9 cellular contexts compared by ENCODE assay signal in genomic region chr14:54568821-54569591, GRCh38. TPM values are rescaled to one million over a fixed set of nuclear protein-coding genes. Genes with fewer than 3 reads are reported as not detected.
DNase-seq lines count a peak whose midpoint lies in the region; ATAC-seq, FAIRE-seq and TF ChIP-seq lines count a peak whose summit lies in the region.
"Had no signal": no experiment of that assay in that cellular context is flagged by ENCODE, and none has a peak within 500 bp of the region (broad histone marks: within the 10 kb centered on the region; RNA-seq: fewer than 3 reads in every experiment).

No MANE protein-coding gene starts in this region.

- H3K36me3 Mint-ChIP-seq in astrocyte (ENCODE audit: low read depth, unreplicated experiment) = peaks cover 35% of the 10 kb centered on the region
- H3K36me3 Mint-ChIP-seq in activated CD4-positive, alpha-beta T cell treated with anti-CD3 and anti-CD28 coated beads for 36 hours (ENCODE audit: low read depth) = peaks cover 13% of the 10 kb centered on the region

- H2AFZ ChIP-seq in astrocyte (ENCODE audit: low read depth, low read length) = no peak overlapping the region

- H3K4me1 ChIP-seq in HAP-1 (peaks cover 13% of the 10 kb centered on the region), astrocyte (ENCODE audit: insufficient read depth, low read length) (peaks cover 36% of the 10 kb centered on the region), iPS-15b (ENCODE audit: control insufficient read depth, insufficient read depth, low read length) (no peaks in the 10 kb centered on the region), skeletal muscle tissue (ENCODE audit: control insufficient read depth in 3 of 3, insufficient read depth in 3 of 3, low read length in 3 of 3) (peaks cover 34 to 43% (median 40%) of the 10 kb centered on the region in 3 donors)

- H3K4me3 ChIP-seq in HAP-1 = peak overlapping the region; percentile 69
- H3K4me3 ChIP-seq in astrocyte (ENCODE audit: insufficient read depth, low read depth, low read length) = peak overlapping the region; percentile 54
- peak overlapping the region; percentile 45 for H3K4me3 ChIP-seq in iPS-15b (ENCODE audit: low read depth, low read length)
- peak overlapping the region; percentile 50 to 65 (median 64) for H3K4me3 ChIP-seq in skeletal muscle tissue (ENCODE audit: low read length in 3 of 3)

- DNase-seq in HAP-1 (ENCODE audit: low spot score in 2 of 2) = peak; percentile 15 to 32
- DNase-seq in astrocyte (ENCODE audit: low read depth) = peak; percentile 33
- DNase-seq in activated CD4-positive, alpha-beta T cell treated with anti-CD3 and anti-CD28 coated beads for 1 hour = no peak
- DNase-seq in activated CD4-positive, alpha-beta T cell treated with anti-CD3 and anti-CD28 coated beads for 36 hours = no peak
- DNase-seq: RPMI8226 had no signal

- peaks cover 69% of the 10 kb centered on the region for H3K79me2 ChIP-seq in astrocyte (ENCODE audit: insufficient read depth, low read length)

- H3K27ac ChIP-seq in astrocyte (ENCODE audit: low read depth, low read length) (peak overlapping the region; percentile 44), skeletal muscle tissue (ENCODE audit: low read depth, low read length) (peak overlapping the region; percentile 67)

- H3K27me3 Mint-ChIP-seq in astrocyte (ENCODE audit: low read depth, unreplicated experiment) = no peaks in the 10 kb centered on the region
- H3K27me3 Mint-ChIP-seq in activated CD4-positive, alpha-beta T cell treated with anti-CD3 and anti-CD28 coated beads for 36 hours = peaks cover 21% of the 10 kb centered on the region

- intact Hi-C loops in activated CD4-positive, alpha-beta T cell treated with anti-CD3 and anti-CD28 coated beads for 36 hours (cut with DNase I, micrococcal nuclease) = loop anchor here (5.0 to 10.0 kb wide), 4 partner anchors 58 to 486 kb away; partner anchors contain the start of genes CNIH1 (in 1 of the 2) and MAPK1IP1L (in 1 of the 2)

- H3K27ac Mint-ChIP-seq in astrocyte (ENCODE audit: unreplicated experiment) = peak overlapping the region; percentile 76
- H3K27ac Mint-ChIP-seq in activated CD4-positive, alpha-beta T cell treated with anti-CD3 and anti-CD28 coated beads for 36 hours = no peak overlapping the region

- in situ Hi-C loops in HAP-1 (cut with MboI; ENCODE audit: low sequenced_read_pairs) = loop anchor here (10.0 kb wide), 1 partner anchor 206 kb away; no protein-coding TSS in a partner anchor

- FAIRE-seq in astrocyte (lab: Jason Lieb, UNC) = no peak

- H3K9me3 ChIP-seq in HAP-1 (no peaks in the 10 kb centered on the region), astrocyte (ENCODE audit: insufficient read depth, low read depth, low read length) (no peaks in the 10 kb centered on the region), iPS-15b (ENCODE audit: control insufficient read depth, insufficient read depth, low read length) (no peaks in the 10 kb centered on the region), skeletal muscle tissue (ENCODE audit: control insufficient read depth in 3 of 3, low read length in 3 of 3) (peaks cover 0 to 3% (median 0%) of the 10 kb centered on the region in 3 donors)

- no peak for TF ChIP-seq CTCF in astrocyte (IDR thresholded peaks at IDR 0.05; ENCODE audit: insufficient read depth, low read depth, low read length)

- no peak for ATAC-seq in activated CD4-positive, alpha-beta T cell treated with anti-CD3 and anti-CD28 coated beads for 36 hours
- ATAC-seq in GM19467 (IDR thresholded peaks at IDR 0.05; ENCODE audit: unreplicated experiment) = no peak
- ATAC-seq in GM21717 (IDR thresholded peaks at IDR 0.05; ENCODE audit: unreplicated experiment) = no peak

- peaks cover 26% of the 10 kb centered on the region for H3K36me3 ChIP-seq in HAP-1 (replicated peaks)
- peaks cover 14% of the 10 kb centered on the region for H3K36me3 ChIP-seq in astrocyte (ENCODE audit: insufficient read depth, low read length)
- no peaks in the 10 kb centered on the region for H3K36me3 ChIP-seq in iPS-15b (ENCODE audit: control insufficient read depth, insufficient read depth, low read length)
- peaks cover 0 to 7% (median 3%) of the 10 kb centered on the region in 3 donors for H3K36me3 ChIP-seq in skeletal muscle tissue (ENCODE audit: control insufficient read depth in 3 of 3, insufficient read depth in 3 of 3, low read length in 3 of 3)

- peaks cover 34% of the 10 kb centered on the region for H4K20me1 ChIP-seq in astrocyte (ENCODE audit: insufficient read depth, low read length)

- H3K4me3 Mint-ChIP-seq in astrocyte (ENCODE audit: unreplicated experiment) = peak overlapping the region; percentile 99
- no peak overlapping the region for H3K4me3 Mint-ChIP-seq in activated CD4-positive, alpha-beta T cell treated with anti-CD3 and anti-CD28 coated beads for 36 hours

- no peaks in the 10 kb centered on the region for H3K27me3 ChIP-seq in HAP-1 (ENCODE audit: low read depth)
- H3K27me3 ChIP-seq in astrocyte (ENCODE audit: insufficient read depth, low read length) = no peaks in the 10 kb centered on the region
- peaks cover 15% of the 10 kb centered on the region for H3K27me3 ChIP-seq in iPS-15b (ENCODE audit: control insufficient read depth, insufficient read depth, low read length)
- H3K27me3 ChIP-seq in skeletal muscle tissue (ENCODE audit: control insufficient read depth in 3 of 3, insufficient read depth in 3 of 3, low read length in 3 of 3) = no peaks in the 10 kb centered on the region

- POLR2A ChIA-PET in activated CD4-positive, alpha-beta T cell treated with anti-CD3 and anti-CD28 coated beads for 36 hours (lab: Charles Lee) = no interaction called here

- H3K9me3 Mint-ChIP-seq in astrocyte (ENCODE audit: unreplicated experiment) = peaks cover 2% of the 10 kb centered on the region
- peaks cover 10% of the 10 kb centered on the region for H3K9me3 Mint-ChIP-seq in activated CD4-positive, alpha-beta T cell treated with anti-CD3 and anti-CD28 coated beads for 36 hours (ENCODE audit: low read depth)

- H3K4me2 ChIP-seq in astrocyte (ENCODE audit: low read length) = peak overlapping the region; percentile 87

- H3K9ac ChIP-seq in astrocyte (ENCODE audit: low read length) (peak overlapping the region; percentile 96), iPS-15b (ENCODE audit: low read depth, low read length) (no peak overlapping the region), skeletal muscle tissue (ENCODE audit: low read depth in 1 of 3, low read length in 3 of 3) (peak overlapping the region; percentile 54 to 76 (median 58))

- H3K4me1 Mint-ChIP-seq in astrocyte (ENCODE audit: low read depth, unreplicated experiment) = peaks cover 21% of the 10 kb centered on the region
- H3K4me1 Mint-ChIP-seq in activated CD4-positive, alpha-beta T cell treated with anti-CD3 and anti-CD28 coated beads for 36 hours = peaks cover 25% of the 10 kb centered on the region

- CTCF ChIA-PET in activated CD4-positive, alpha-beta T cell treated with anti-CD3 and anti-CD28 coated beads for 36 hours (lab: Charles Lee) = interaction anchor here (0.6 to 10.6 kb wide), 4 partner anchors 168 to 237 kb away, joined by 3 to 189 read pairs (median 4); no protein-coding TSS in a partner anchor

RNA-seq across cellular contexts. Expression of gene SAMD4A, which starts 2.1 kb away (rescaled TPM):
- total RNA-seq in astrocyte = 68.2 and 69.0 TPM in 2 replicates
- 52.2 TPM for total RNA-seq in skeletal muscle tissue
- 1 to 10 TPM; 2.7 to 2.8 TPM for total RNA-seq in activated CD4-positive, alpha-beta T cell treated with anti-CD3 and anti-CD28 coated beads for 36 hours

RNA-seq across cellular contexts. Expression of gene CGRRF1, which starts 59.3 kb away (rescaled TPM):
- total RNA-seq in astrocyte (16.6 and 18.7 TPM in 2 replicates), skeletal muscle tissue (20.4 TPM)
- 10 to 100 TPM; 10.2 to 15.2 TPM for total RNA-seq in activated CD4-positive, alpha-beta T cell treated with anti-CD3 and anti-CD28 coated beads for 36 hours

Comparison
In these comparisons a context has a peak if more than half of its experiments do, and no peak if none do; other contexts are left out.
1. DNase-seq: peak in HAP-1 (2 of 2) and astrocyte (single experiment); none in activated CD4-positive, alpha-beta T cell treated with anti-CD3 and anti-CD28 coated beads for 1 hour (single experiment) and activated CD4-positive, alpha-beta T cell treated with anti-CD3 and anti-CD28 coated beads for 36 hours (single experiment).
2. RNA of gene SAMD4A, which starts 2.1 kb away (total RNA-seq): 68.2 to 69.0 TPM in astrocyte and 52.2 TPM in skeletal muscle tissue (single experiment); 2.7 to 2.8 TPM in activated CD4-positive, alpha-beta T cell treated with anti-CD3 and anti-CD28 coated beads for 36 hours; every median in the first group is over 10 times any median in the second.
3. Peak in every context shown above with its lines, with median percentiles within 50 percentile points of each other: H3K4me3 ChIP-seq.